ENCODE assay signal across 12 cellular contexts in the genomic region with DNA sequence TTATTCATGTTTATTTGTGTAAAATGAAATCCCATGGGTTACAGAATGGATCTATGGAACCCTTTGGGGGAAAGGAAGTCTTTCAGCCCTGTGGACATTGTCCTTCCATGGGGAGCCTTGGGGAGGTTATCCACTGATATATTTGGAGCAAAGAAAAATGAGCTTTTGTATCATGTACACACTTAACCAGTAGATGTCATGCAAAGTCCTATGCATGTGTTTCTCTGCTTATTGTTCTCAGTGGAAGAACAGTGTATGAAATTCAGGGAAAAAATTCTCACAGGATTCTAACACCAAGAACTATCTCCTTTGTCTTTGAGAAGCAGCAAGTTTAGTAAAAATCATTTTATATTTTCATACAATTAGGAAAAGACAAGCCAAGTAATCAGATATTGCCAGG.
DNase-seq lines count a peak whose midpoint lies in the region; ATAC-seq and TF ChIP-seq lines count a peak whose summit lies in the region.
"Had no signal": no experiment of that assay in that cellular context is flagged by ENCODE, and none has a peak within 500 bp of the region (broad histone marks: within the 10 kb centered on the region; RNA-seq: fewer than 3 reads in every experiment).

No MANE protein-coding gene starts in this region.

- TF ChIP-seq CTCF in upper lobe of right lung (IDR thresholded peaks at IDR 0.05) (no peak), tibial nerve (IDR thresholded peaks at IDR 0.05) (no peak)

- no peaks in the 10 kb centered on the region for H3K9me3 Mint-ChIP-seq in T-helper 1 cell treated with Interleukin-12 subunit alpha and Interleukin-12 subunit beta and Interleukin-4 antibody, amounts not matched to agents 30 μg/mL and 1 μg/mL, for 36 hours
- H3K9me3 Mint-ChIP-seq in activated naive CD8-positive, alpha-beta T cell treated with anti-CD3 and anti-CD28 coated beads for 36 hours, result no peaks in the 10 kb centered on the region
- H3K9me3 Mint-ChIP-seq: activated T-cell treated with anti-CD3 and anti-CD28 coated beads, Interleukin-2, amount 50 U/mL, for 4 hours had no signal

- TF ChIP-seq EP300 in Ishikawa (IDR thresholded peaks at IDR 0.05; ENCODE audit: borderline replicate concordance), result no peak
- TF ChIP-seq EP300 in tibial nerve (IDR thresholded peaks at IDR 0.05), result no peak

- H3K27ac ChIP-seq in upper lobe of right lung, result no peak overlapping the region
- no peak overlapping the region for H3K27ac ChIP-seq in tibial nerve
- H3K27ac ChIP-seq: brain microvascular endothelial cell, vagina had no signal

- no peaks in the 10 kb centered on the region for H3K4me1 ChIP-seq in upper lobe of right lung
- peaks cover 0 to 5% (median 0%) of the 10 kb centered on the region in 4 donors for H3K4me1 ChIP-seq in tibial nerve
- H3K4me1 ChIP-seq: vagina had no signal

- peak overlapping the region; percentile 85 for H3K27ac Mint-ChIP-seq in T-helper 1 cell treated with Interleukin-12 subunit alpha and Interleukin-12 subunit beta and Interleukin-4 antibody, amounts not matched to agents 30 μg/mL and 1 μg/mL, for 36 hours
- peak overlapping the region; percentile 78 for H3K27ac Mint-ChIP-seq in activated naive CD8-positive, alpha-beta T cell treated with anti-CD3 and anti-CD28 coated beads for 36 hours

- intact Hi-C loops in upper lobe of right lung (cut with DNase I), result no loop called here

- ATAC-seq in upper lobe of right lung, result no peak

- TF ChIP-seq POLR2A in tibial nerve (IDR thresholded peaks at IDR 0.05), result no peak

- H3K4me3 ChIP-seq in upper lobe of right lung (no peak overlapping the region), tibial nerve (no peak overlapping the region)
- H3K4me3 ChIP-seq: vagina had no signal

- H3K27me3 ChIP-seq in upper lobe of right lung (no peaks in the 10 kb centered on the region), tibial nerve (no peaks in the 10 kb centered on the region)
- H3K27me3 ChIP-seq: brain microvascular endothelial cell, vagina had no signal

- no peak overlapping the region for H3K4me3 Mint-ChIP-seq in T-helper 1 cell treated with Interleukin-12 subunit alpha and Interleukin-12 subunit beta and Interleukin-4 antibody, amounts not matched to agents 30 μg/mL and 1 μg/mL, for 36 hours
- no peak overlapping the region for H3K4me3 Mint-ChIP-seq in activated naive CD8-positive, alpha-beta T cell treated with anti-CD3 and anti-CD28 coated beads for 36 hours

- H3K4me1 Mint-ChIP-seq in T-helper 1 cell treated with Interleukin-12 subunit alpha and Interleukin-12 subunit beta and Interleukin-4 antibody, amounts not matched to agents 30 μg/mL and 1 μg/mL, for 36 hours (ENCODE audit: low read depth), result peaks cover 31% of the 10 kb centered on the region
- H3K4me1 Mint-ChIP-seq in activated naive CD8-positive, alpha-beta T cell treated with anti-CD3 and anti-CD28 coated beads for 36 hours, result peaks cover 14% of the 10 kb centered on the region

- H3K36me3 ChIP-seq in upper lobe of right lung, result no peaks in the 10 kb centered on the region
- no peaks in the 10 kb centered on the region for H3K36me3 ChIP-seq in tibial nerve
- H3K36me3 ChIP-seq: brain microvascular endothelial cell, vagina had no signal

- peak; percentile 15; the same call in 1 of the 2 replicates for TF ChIP-seq RAD21 in Ishikawa (IDR thresholded peaks at IDR 0.05; ENCODE audit: low read depth)

- no peak for DNase-seq in T-helper 1 cell
- DNase-seq in activated naive CD8-positive, alpha-beta T cell treated with anti-CD3 and anti-CD28 coated beads for 36 hours, result no peak
- peak; percentile 49 for DNase-seq in pons (ENCODE audit: low spot score)
- DNase-seq in NCI-H1092 (lab: John Stamatoyannopoulos, UW), result no peak
- DNase-seq in upper lobe of right lung, result no peak
- DNase-seq in tibial nerve (ENCODE audit: low spot score in 2 of 2), result no peak
- DNase-seq: activated T-cell treated with anti-CD3 and anti-CD28 coated beads, Interleukin-2, amount 50 U/mL, for 4 hours; brain microvascular endothelial cell; NCI-H1930 had no signal

- H3K27me3 Mint-ChIP-seq in T-helper 1 cell treated with Interleukin-12 subunit alpha and Interleukin-12 subunit beta and Interleukin-4 antibody, amounts not matched to agents 30 μg/mL and 1 μg/mL, for 36 hours (ENCODE audit: low read depth), result peaks cover 5% of the 10 kb centered on the region
- no peaks in the 10 kb centered on the region for H3K27me3 Mint-ChIP-seq in activated naive CD8-positive, alpha-beta T cell treated with anti-CD3 and anti-CD28 coated beads for 36 hours

- no peaks in the 10 kb centered on the region for H3K36me3 Mint-ChIP-seq in T-helper 1 cell treated with Interleukin-12 subunit alpha and Interleukin-12 subunit beta and Interleukin-4 antibody, amounts not matched to agents 30 μg/mL and 1 μg/mL, for 36 hours (ENCODE audit: low read depth)
- H3K36me3 Mint-ChIP-seq in activated naive CD8-positive, alpha-beta T cell treated with anti-CD3 and anti-CD28 coated beads for 36 hours, result no peaks in the 10 kb centered on the region

- H3K9me3 ChIP-seq in upper lobe of right lung, result no peaks in the 10 kb centered on the region
- no peaks in the 10 kb centered on the region for H3K9me3 ChIP-seq in tibial nerve
- H3K9me3 ChIP-seq: vagina had no signal

TF ChIP-seq in Ishikawa, 13 proteins besides CTCF, POLR2A, EP300 and RAD21:
- TF ChIP-seq ZBTB7A (IDR thresholded peaks at IDR 0.05; ENCODE audit: low read depth) (no peak), CEBPB (IDR thresholded peaks at IDR 0.05) (no peak), TEAD4 (IDR thresholded peaks at IDR 0.05) (no peak)
